ENCODE assay signal across 28 cellular contexts in genomic region chr2:101665312-101665711, GRCh38.
"Had no signal": no experiment of that assay in that cellular context is flagged by ENCODE, and none has a peak within 500 bp of the region (broad histone marks: within the 10 kb centered on the region; RNA-seq: fewer than 3 reads in every experiment).

No MANE protein-coding gene starts in this region.

- H3K27me3 ChIP-seq: adrenal gland, body of pancreas, esophagus muscularis mucosa, foreskin keratinocyte, gastrocnemius medialis had no signal

- DNase-seq: activated CD4-positive, alpha-beta memory T cell treated with anti-CD3 and anti-CD28 coated beads, Interleukin-2, amount 10 ng/mL, durations not matched to agents 7 days and 5 days; activated CD4-positive, alpha-beta T cell treated with anti-CD3 and anti-CD28 coated beads for 1 hour; activated CD4-positive, alpha-beta T cell treated with anti-CD3 and anti-CD28 coated beads for 4 hours; activated CD4-positive, alpha-beta T cell treated with anti-CD3 and anti-CD28 coated beads, Interleukin-2, amount 10 ng/mL, durations not matched to agents 7 days and 5 days; activated CD4-positive, alpha-beta T cell treated with anti-CD3 and anti-CD28 coated beads, Interleukin-2, amount 50 U/mL, for 4 hours; activated CD8-positive, alpha-beta memory T cell treated with anti-CD3 and anti-CD28 coated beads, Interleukin-2, amount 50 U/mL, for 48 hours; activated gamma-delta T cell; activated naive CD4-positive, alpha-beta T cell treated with Interleukin-2 at 50 U/mL for 16 hours; activated naive CD8-positive, alpha-beta T cell treated with anti-CD3 and anti-CD28 coated beads for 36 hours; activated naive CD8-positive, alpha-beta T cell treated with anti-CD3 and anti-CD28 coated beads, Interleukin-2, amount 50 U/mL, for 24 hours; activated T-cell treated with anti-CD3 and anti-CD28 coated beads for 4 hours; activated T-cell treated with anti-CD3 and anti-CD28 coated beads, Interleukin-2, amount 50 U/mL, for 24 hours; activated T-cell treated with anti-CD3 and anti-CD28 coated beads, Interleukin-2, amount 50 U/mL, for 72 hours; adrenal gland; amygdala; aorta; body of pancreas; caudate nucleus; cortex of kidney; dermis blood vessel endothelial cell; effector CD4-positive, alpha-beta T cell; effector memory CD8-positive, alpha-beta T cell; erythroblast; foreskin keratinocyte; gastrocnemius medialis; T-helper 2 cell had no signal

- ATAC-seq: activated naive CD8-positive, alpha-beta T cell treated with anti-CD3 and anti-CD28 coated beads, Interleukin-2, amount 50 U/mL, for 24 hours; activated T-cell treated with anti-CD3 and anti-CD28 coated beads, Interleukin-2, amount 50 U/mL, for 72 hours; body of pancreas; effector memory CD8-positive, alpha-beta T cell; foreskin keratinocyte; gastrocnemius medialis had no signal

- H3K36me3 ChIP-seq: adrenal gland, esophagus muscularis mucosa, gastrocnemius medialis had no signal

- H3K27ac ChIP-seq: adrenal gland, body of pancreas, esophagus muscularis mucosa, foreskin keratinocyte, gastrocnemius medialis had no signal

- FAIRE-seq: colon had no signal

- H3K4me1 ChIP-seq: adrenal gland, body of pancreas, esophagus muscularis mucosa, foreskin keratinocyte, gastrocnemius medialis had no signal

- H3K9me3 ChIP-seq: adrenal gland, body of pancreas, esophagus muscularis mucosa, gastrocnemius medialis had no signal

- H3K4me3 ChIP-seq: adrenal gland, body of pancreas, esophagus muscularis mucosa, gastrocnemius medialis had no signal
